8 cellular contexts compared by ENCODE assay signal in genomic region chr16:17470002-17470870, GRCh38. TPM values are rescaled to one million over a fixed set of nuclear protein-coding genes. Genes with fewer than 3 reads are reported as not detected.
DNase-seq lines count a peak whose midpoint lies in the region; ATAC-seq and TF ChIP-seq lines count a peak whose summit lies in the region.

No MANE protein-coding gene starts in this region.

- H3K4me3 ChIP-seq in coronary artery (peak overlapping the region; percentile 86), mesodermal cell (ENCODE audit: extremely low read depth, insufficient read depth, low read length, poor library complexity, severe bottlenecking) (peak overlapping the region; percentile 54), thyroid gland (replicated peaks in 1 of 3) (peak overlapping the region; percentile 32 to 56 (median 42))

- intact Hi-C loops in thyroid gland (cut with DNase I), result no loop called here

- in situ Hi-C loops in GM13977 (cut with MboI; ENCODE audit: low pct_unique_long_range_greater_than_20kb, low sequenced_read_pairs, unreplicated experiment), result no loop called here

- H3K9me3 ChIP-seq in mesodermal cell (ENCODE audit: control insufficient read depth, low read length) (no peaks in the 10 kb centered on the region), thyroid gland (no peaks in the 10 kb centered on the region)

- peaks cover 5% of the 10 kb centered on the region for H3K36me3 ChIP-seq in mesodermal cell (ENCODE audit: control insufficient read depth, insufficient read depth, low read length)
- no peaks in the 10 kb centered on the region for H3K36me3 ChIP-seq in thyroid gland

- no peak for TF ChIP-seq POLR2A in thyroid gland (IDR thresholded peaks at IDR 0.05)

- no peak for ATAC-seq in HG02981 (IDR thresholded peaks at IDR 0.05; ENCODE audit: unreplicated experiment)
- ATAC-seq in GM19351 (IDR thresholded peaks at IDR 0.05; ENCODE audit: unreplicated experiment), result no peak

- H3K4me1 ChIP-seq in mesodermal cell (ENCODE audit: control insufficient read depth, insufficient read depth, low read length, poor library complexity, severe bottlenecking), result peaks cover 47% of the 10 kb centered on the region
- peaks cover 12 to 23% of the 10 kb centered on the region in 2 donors for H3K4me1 ChIP-seq in thyroid gland

- H3K27ac ChIP-seq in coronary artery, result peak overlapping the region; percentile 87 to 94
- H3K27ac ChIP-seq in mesodermal cell (ENCODE audit: low read depth, low read length, severe bottlenecking), result no peak overlapping the region
- peak overlapping the region in 2 of 3 donors; percentile 13 to 87 for H3K27ac ChIP-seq in thyroid gland

- WGBS in mesodermal cell (ENCODE audit: insufficient coverage in 2 of 2), 2 experiments, result 0% methylated on average over 41 to 43 of the region's 96 CpGs
- WGBS in thyroid gland, 2 donors, result 0 to 1% methylated on average over 5 to 13 of the region's 96 CpGs

- H3K27me3 ChIP-seq in thyroid gland, result no peaks in the 10 kb centered on the region

- DNase-seq in GM13977 (ENCODE audit: low spot score), result peak; percentile 72
- DNase-seq in T-helper 9 cell, result peak; percentile 27
- DNase-seq in coronary artery (ENCODE audit: low spot score), result peak; percentile 80
- peak; percentile 24 to 27 for DNase-seq in thyroid gland
- DNase-seq in HuH-7.5 (ENCODE audit: low spot score), result no peak

- TF ChIP-seq CTCF in GM13977 (IDR thresholded peaks at IDR 0.05; ENCODE audit: extremely low read depth, insufficient read depth, missing control alignments), result no peak
- no peak for TF ChIP-seq CTCF in coronary artery (IDR thresholded peaks at IDR 0.05)
- peak in 1 of 6 experiments; percentile 4 for TF ChIP-seq CTCF in thyroid gland (IDR thresholded peaks at IDR 0.05)

RNA-seq across cellular contexts. Expression of gene XYLT1, which starts 0.5 kb away (rescaled TPM):
- polyA plus RNA-seq in mesodermal cell (2013, experiment 1 of 2), result 8.4 TPM
- polyA plus RNA-seq in mesodermal cell (2013, experiment 2 of 2), result 6.8 TPM
- 10 to 100 TPM in 3 of 4 donors, 1 to 10 TPM in 1; 5.6 to 14.9 (median 10.8) TPM for total RNA-seq in thyroid gland
